In the genomic region with DNA sequence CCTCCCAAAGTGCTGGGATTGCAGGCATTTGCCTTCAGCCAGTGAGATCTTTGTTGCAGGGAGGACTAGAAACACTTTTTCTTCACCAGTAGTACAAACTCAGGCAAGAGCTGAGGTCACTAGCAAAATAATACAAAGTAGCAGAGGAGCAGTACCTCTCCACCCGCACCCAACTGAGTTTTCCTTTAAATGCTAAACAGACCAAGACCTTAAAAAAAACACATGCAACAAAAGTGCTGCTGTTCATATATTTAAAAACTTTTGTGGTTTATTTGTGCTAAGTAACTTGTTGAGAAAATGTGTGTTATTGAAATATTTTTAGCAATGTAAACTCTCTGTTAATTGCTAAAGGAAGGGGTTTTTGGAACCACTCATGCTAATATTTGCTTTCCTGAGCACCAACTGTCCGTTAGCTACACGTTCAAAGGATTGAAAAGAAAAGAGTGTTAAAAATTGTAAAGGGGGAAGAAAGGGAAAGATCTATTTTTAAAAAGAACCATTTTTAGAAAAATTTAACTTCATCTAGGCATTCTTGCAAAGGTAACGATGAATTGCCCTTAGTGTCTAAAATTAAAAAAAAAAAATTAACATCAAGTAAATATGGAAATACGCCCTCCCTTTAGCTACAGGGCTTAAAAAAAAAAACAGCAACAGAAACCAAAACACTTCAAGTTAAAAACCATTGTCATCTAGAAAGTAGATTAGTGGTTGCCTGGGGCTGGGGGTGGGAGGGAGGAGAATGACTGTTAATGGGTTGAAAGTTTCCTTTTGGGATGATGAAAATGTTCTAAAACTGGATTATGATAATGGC, we compare ENCODE assay signal across 1 cellular context.
TF ChIP-seq lines count a peak whose summit lies in the region.

No MANE protein-coding gene starts in this region.

TF ChIP-seq in GM12878, 131 proteins besides CTCF, POLR2A, EP300 and RAD21 (continued from another document and continues in another):
- TF ChIP-seq, protein P1, sequence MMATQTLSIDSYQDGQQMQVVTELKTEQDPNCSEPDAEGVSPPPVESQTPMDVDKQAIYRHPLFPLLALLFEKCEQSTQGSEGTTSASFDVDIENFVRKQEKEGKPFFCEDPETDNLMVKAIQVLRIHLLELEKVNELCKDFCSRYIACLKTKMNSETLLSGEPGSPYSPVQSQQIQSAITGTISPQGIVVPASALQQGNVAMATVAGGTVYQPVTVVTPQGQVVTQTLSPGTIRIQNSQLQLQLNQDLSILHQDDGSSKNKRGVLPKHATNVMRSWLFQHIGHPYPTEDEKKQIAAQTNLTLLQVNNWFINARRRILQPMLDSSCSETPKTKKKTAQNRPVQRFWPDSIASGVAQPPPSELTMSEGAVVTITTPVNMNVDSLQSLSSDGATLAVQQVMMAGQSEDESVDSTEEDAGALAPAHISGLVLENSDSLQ (IDR thresholded peaks at IDR 0.05) = 0 out of 2 replicates have a peak, but pooled peaks have one; percentile 20
- no peak for TF ChIP-seq CHD2 (IDR thresholded peaks at IDR 0.05; ENCODE audit: borderline replicate concordance, low read depth, low read length)
- TF ChIP-seq ATF7 (IDR thresholded peaks at IDR 0.05; ENCODE audit: low read depth) = peak; percentile 69
- TF ChIP-seq, protein P2, sequence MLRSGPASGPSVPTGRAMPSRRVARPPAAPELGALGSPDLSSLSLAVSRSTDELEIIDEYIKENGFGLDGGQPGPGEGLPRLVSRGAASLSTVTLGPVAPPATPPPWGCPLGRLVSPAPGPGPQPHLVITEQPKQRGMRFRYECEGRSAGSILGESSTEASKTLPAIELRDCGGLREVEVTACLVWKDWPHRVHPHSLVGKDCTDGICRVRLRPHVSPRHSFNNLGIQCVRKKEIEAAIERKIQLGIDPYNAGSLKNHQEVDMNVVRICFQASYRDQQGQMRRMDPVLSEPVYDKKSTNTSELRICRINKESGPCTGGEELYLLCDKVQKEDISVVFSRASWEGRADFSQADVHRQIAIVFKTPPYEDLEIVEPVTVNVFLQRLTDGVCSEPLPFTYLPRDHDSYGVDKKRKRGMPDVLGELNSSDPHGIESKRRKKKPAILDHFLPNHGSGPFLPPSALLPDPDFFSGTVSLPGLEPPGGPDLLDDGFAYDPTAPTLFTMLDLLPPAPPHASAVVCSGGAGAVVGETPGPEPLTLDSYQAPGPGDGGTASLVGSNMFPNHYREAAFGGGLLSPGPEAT (IDR thresholded peaks at IDR 0.05; ENCODE audit: low read depth) = peak; percentile 87; the same call in 1 of the 2 replicates
- TF ChIP-seq, protein P3, sequence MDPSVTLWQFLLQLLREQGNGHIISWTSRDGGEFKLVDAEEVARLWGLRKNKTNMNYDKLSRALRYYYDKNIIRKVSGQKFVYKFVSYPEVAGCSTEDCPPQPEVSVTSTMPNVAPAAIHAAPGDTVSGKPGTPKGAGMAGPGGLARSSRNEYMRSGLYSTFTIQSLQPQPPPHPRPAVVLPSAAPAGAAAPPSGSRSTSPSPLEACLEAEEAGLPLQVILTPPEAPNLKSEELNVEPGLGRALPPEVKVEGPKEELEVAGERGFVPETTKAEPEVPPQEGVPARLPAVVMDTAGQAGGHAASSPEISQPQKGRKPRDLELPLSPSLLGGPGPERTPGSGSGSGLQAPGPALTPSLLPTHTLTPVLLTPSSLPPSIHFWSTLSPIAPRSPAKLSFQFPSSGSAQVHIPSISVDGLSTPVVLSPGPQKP (IDR thresholded peaks at IDR 0.05; ENCODE audit: low read depth, low read length) = no peak
- no peak for TF ChIP-seq RELA (IDR thresholded peaks at IDR 0.05; ENCODE audit: borderline replicate concordance, partially characterized antibody)
- TF ChIP-seq NFIC (IDR thresholded peaks at IDR 0.05; ENCODE audit: low read depth, low read length) = peak; percentile 80
- TF ChIP-seq MEF2A (IDR thresholded peaks at IDR 0.05; ENCODE audit: insufficient read depth, low read depth, low read length) = peak; percentile 68
- no peak for TF ChIP-seq TCF7 (IDR thresholded peaks at IDR 0.05; ENCODE audit: borderline replicate concordance)
- TF ChIP-seq, protein P4, sequence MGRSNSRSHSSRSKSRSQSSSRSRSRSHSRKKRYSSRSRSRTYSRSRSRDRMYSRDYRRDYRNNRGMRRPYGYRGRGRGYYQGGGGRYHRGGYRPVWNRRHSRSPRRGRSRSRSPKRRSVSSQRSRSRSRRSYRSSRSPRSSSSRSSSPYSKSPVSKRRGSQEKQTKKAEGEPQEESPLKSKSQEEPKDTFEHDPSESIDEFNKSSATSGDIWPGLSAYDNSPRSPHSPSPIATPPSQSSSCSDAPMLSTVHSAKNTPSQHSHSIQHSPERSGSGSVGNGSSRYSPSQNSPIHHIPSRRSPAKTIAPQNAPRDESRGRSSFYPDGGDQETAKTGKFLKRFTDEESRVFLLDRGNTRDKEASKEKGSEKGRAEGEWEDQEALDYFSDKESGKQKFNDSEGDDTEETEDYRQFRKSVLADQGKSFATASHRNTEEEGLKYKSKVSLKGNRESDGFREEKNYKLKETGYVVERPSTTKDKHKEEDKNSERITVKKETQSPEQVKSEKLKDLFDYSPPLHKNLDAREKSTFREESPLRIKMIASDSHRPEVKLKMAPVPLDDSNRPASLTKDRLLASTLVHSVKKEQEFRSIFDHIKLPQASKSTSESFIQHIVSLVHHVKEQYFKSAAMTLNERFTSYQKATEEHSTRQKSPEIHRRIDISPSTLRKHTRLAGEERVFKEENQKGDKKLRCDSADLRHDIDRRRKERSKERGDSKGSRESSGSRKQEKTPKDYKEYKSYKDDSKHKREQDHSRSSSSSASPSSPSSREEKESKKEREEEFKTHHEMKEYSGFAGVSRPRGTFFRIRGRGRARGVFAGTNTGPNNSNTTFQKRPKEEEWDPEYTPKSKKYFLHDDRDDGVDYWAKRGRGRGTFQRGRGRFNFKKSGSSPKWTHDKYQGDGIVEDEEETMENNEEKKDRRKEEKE (IDR thresholded peaks at IDR 0.05) = no peak
- 0 out of 3 replicates have a peak, but pooled peaks of 1 of the 2 experiments have one; percentile 12 for TF ChIP-seq EGR1 (IDR thresholded peaks at IDR 0.05; ENCODE audit: borderline replicate concordance in 1 of 2, low read depth in 2 of 2, low read length in 2 of 2)
- peak; percentile 45; the same call in 1 of the 2 replicates for TF ChIP-seq CBFB (IDR thresholded peaks at IDR 0.05; ENCODE audit: low read depth)
- no peak for TF ChIP-seq PAX8 (IDR thresholded peaks at IDR 0.05)
- no peak for TF ChIP-seq STAT1 (conservative IDR thresholded peaks at IDR 0.05)
- TF ChIP-seq ZSCAN29 (IDR thresholded peaks at IDR 0.05) = no peak
- TF ChIP-seq, protein P5, sequence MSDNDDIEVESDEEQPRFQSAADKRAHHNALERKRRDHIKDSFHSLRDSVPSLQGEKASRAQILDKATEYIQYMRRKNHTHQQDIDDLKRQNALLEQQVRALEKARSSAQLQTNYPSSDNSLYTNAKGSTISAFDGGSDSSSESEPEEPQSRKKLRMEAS (IDR thresholded peaks at IDR 0.05; ENCODE audit: low read depth, low read length) = no peak
- no peak for TF ChIP-seq CHD1 (IDR thresholded peaks at IDR 0.05; ENCODE audit: low read depth, low read length)
- TF ChIP-seq, protein P6, sequence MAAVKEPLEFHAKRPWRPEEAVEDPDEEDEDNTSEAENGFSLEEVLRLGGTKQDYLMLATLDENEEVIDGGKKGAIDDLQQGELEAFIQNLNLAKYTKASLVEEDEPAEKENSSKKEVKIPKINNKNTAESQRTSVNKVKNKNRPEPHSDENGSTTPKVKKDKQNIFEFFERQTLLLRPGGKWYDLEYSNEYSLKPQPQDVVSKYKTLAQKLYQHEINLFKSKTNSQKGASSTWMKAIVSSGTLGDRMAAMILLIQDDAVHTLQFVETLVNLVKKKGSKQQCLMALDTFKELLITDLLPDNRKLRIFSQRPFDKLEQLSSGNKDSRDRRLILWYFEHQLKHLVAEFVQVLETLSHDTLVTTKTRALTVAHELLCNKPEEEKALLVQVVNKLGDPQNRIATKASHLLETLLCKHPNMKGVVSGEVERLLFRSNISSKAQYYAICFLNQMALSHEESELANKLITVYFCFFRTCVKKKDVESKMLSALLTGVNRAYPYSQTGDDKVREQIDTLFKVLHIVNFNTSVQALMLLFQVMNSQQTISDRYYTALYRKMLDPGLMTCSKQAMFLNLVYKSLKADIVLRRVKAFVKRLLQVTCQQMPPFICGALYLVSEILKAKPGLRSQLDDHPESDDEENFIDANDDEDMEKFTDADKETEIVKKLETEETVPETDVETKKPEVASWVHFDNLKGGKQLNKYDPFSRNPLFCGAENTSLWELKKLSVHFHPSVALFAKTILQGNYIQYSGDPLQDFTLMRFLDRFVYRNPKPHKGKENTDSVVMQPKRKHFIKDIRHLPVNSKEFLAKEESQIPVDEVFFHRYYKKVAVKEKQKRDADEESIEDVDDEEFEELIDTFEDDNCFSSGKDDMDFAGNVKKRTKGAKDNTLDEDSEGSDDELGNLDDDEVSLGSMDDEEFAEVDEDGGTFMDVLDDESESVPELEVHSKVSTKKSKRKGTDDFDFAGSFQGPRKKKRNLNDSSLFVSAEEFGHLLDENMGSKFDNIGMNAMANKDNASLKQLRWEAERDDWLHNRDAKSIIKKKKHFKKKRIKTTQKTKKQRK (IDR thresholded peaks at IDR 0.05; ENCODE audit: low read depth, low read length) = no peak
- TF ChIP-seq CEBPB (IDR thresholded peaks at IDR 0.05; ENCODE audit: borderline replicate concordance in 1 of 2, low read depth in 2 of 2, low read length in 2 of 2) = peak in 1 of 2 experiments; percentile 37; a peak in 1 of 4 replicates
- TF ChIP-seq TCF3 (IDR thresholded peaks at IDR 0.05; ENCODE audit: borderline replicate concordance, insufficient read depth, low read depth, low read length) = no peak
- TF ChIP-seq, protein P7, sequence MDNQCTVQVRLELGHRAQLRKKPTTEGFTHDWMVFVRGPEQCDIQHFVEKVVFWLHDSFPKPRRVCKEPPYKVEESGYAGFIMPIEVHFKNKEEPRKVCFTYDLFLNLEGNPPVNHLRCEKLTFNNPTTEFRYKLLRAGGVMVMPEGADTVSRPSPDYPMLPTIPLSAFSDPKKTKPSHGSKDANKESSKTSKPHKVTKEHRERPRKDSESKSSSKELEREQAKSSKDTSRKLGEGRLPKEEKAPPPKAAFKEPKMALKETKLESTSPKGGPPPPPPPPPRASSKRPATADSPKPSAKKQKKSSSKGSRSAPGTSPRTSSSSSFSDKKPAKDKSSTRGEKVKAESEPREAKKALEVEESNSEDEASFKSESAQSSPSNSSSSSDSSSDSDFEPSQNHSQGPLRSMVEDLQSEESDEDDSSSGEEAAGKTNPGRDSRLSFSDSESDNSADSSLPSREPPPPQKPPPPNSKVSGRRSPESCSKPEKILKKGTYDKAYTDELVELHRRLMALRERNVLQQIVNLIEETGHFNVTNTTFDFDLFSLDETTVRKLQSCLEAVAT (IDR thresholded peaks at IDR 0.05) = peak; percentile 72
- peak; percentile 78 for TF ChIP-seq MTA2 (IDR thresholded peaks at IDR 0.05; ENCODE audit: low read depth)
- TF ChIP-seq SIN3A (IDR thresholded peaks at IDR 0.05; ENCODE audit: low read depth, low read length) = no peak
- TF ChIP-seq SIX5 (IDR thresholded peaks at IDR 0.05; ENCODE audit: low read depth, low read length, severe bottlenecking) = no peak
- TF ChIP-seq ZNF274 (IDR thresholded peaks at IDR 0.05; ENCODE audit: insufficient read depth, insufficient read length) = no peak
- TF ChIP-seq, protein P8, sequence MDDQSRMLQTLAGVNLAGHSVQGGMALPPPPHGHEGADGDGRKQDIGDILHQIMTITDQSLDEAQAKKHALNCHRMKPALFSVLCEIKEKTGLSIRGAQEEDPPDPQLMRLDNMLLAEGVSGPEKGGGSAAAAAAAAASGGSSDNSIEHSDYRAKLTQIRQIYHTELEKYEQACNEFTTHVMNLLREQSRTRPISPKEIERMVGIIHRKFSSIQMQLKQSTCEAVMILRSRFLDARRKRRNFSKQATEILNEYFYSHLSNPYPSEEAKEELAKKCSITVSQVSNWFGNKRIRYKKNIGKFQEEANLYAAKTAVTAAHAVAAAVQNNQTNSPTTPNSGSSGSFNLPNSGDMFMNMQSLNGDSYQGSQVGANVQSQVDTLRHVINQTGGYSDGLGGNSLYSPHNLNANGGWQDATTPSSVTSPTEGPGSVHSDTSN (IDR thresholded peaks at IDR 0.05; ENCODE audit: insufficient replicate concordance, low read depth, low read length) = no peak
- TF ChIP-seq WRNIP1 (IDR thresholded peaks at IDR 0.05; ENCODE audit: borderline replicate concordance, low read depth, low read length) = no peak
- no peak for TF ChIP-seq CREB1 (IDR thresholded peaks at IDR 0.05; ENCODE audit: low read depth)
- TF ChIP-seq, protein P9, sequence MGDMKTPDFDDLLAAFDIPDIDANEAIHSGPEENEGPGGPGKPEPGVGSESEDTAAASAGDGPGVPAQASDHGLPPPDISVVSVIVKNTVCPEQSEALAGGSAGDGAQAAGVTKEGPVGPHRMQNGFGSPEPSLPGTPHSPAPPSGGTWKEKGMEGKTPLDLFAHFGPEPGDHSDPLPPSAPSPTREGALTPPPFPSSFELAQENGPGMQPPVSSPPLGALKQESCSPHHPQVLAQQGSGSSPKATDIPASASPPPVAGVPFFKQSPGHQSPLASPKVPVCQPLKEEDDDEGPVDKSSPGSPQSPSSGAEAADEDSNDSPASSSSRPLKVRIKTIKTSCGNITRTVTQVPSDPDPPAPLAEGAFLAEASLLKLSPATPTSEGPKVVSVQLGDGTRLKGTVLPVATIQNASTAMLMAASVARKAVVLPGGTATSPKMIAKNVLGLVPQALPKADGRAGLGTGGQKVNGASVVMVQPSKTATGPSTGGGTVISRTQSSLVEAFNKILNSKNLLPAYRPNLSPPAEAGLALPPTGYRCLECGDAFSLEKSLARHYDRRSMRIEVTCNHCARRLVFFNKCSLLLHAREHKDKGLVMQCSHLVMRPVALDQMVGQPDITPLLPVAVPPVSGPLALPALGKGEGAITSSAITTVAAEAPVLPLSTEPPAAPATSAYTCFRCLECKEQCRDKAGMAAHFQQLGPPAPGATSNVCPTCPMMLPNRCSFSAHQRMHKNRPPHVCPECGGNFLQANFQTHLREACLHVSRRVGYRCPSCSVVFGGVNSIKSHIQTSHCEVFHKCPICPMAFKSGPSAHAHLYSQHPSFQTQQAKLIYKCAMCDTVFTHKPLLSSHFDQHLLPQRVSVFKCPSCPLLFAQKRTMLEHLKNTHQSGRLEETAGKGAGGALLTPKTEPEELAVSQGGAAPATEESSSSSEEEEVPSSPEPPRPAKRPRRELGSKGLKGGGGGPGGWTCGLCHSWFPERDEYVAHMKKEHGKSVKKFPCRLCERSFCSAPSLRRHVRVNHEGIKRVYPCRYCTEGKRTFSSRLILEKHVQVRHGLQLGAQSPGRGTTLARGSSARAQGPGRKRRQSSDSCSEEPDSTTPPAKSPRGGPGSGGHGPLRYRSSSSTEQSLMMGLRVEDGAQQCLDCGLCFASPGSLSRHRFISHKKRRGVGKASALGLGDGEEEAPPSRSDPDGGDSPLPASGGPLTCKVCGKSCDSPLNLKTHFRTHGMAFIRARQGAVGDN (IDR thresholded peaks at IDR 0.05) = 0 out of 2 replicates have a peak, but pooled peaks have one; percentile 12
- TF ChIP-seq DPF2 (IDR thresholded peaks at IDR 0.05) = 0 out of 2 replicates have a peak, but pooled peaks have one; percentile 20
